In genomic region chr19:7742991-7743390, GRCh38 we compare ENCODE assay signal across 16 cellular contexts. TPM values are rescaled to one million over a fixed set of nuclear protein-coding genes. Genes with fewer than 3 reads are reported as not detected.
A peak's percentile ranks its signal among the peaks of the same experiment; 100 is the strongest.
DNase-seq lines count a peak whose midpoint lies in the region; ATAC-seq, FAIRE-seq and TF ChIP-seq lines count a peak whose summit lies in the region.
"Had no signal": no experiment of that assay in that cellular context is flagged by ENCODE, and none has a peak within 500 bp of the region (broad histone marks: within the 10 kb centered on the region; RNA-seq: fewer than 3 reads in every experiment).

No MANE protein-coding gene starts in this region.

- dilution Hi-C loops in mammary epithelial cell (cut with HindIII; ENCODE audit: low sequenced_read_pairs): no loop called here

- H3K36me3 ChIP-seq in mammary epithelial cell (ENCODE audit: insufficient read depth, low read length): no peaks in the 10 kb centered on the region
- H3K36me3 ChIP-seq: BE2C had no signal

- H3K27ac ChIP-seq in mammary epithelial cell (ENCODE audit: insufficient read depth, low read depth, low read length): no peak overlapping the region
- H3K27ac ChIP-seq: KMS-11, PC-9 had no signal

- ATAC-seq in T-helper 17 cell (no peak), HG02884 (IDR thresholded peaks at IDR 0.05; ENCODE audit: unreplicated experiment) (no peak)

- H3K4me3 Mint-ChIP-seq in T-helper 17 cell: no peak overlapping the region
- H3K4me3 Mint-ChIP-seq: CD8-positive, alpha-beta memory T cell had no signal

- H4K20me1 ChIP-seq in mammary epithelial cell (ENCODE audit: insufficient read depth, low read length): no peaks in the 10 kb centered on the region

- in situ Hi-C loops in mammary epithelial cell (cut with MboI; ENCODE audit: low sequenced_read_pairs in 2 of 2): no loop called here

- H3K79me2 ChIP-seq in mammary epithelial cell (ENCODE audit: insufficient read depth, low read length): no peaks in the 10 kb centered on the region

- CTCF ChIA-PET in mammary epithelial cell (lab: Charles Lee; ENCODE audit: low non-redundant PET): no interaction called here

- H3K4me1 ChIP-seq in mammary epithelial cell (ENCODE audit: insufficient read depth, low read length): no peaks in the 10 kb centered on the region
- H3K4me1 ChIP-seq: BE2C had no signal

- intact Hi-C loops in mammary epithelial cell (cut with micrococcal nuclease): no loop called here

- no peak overlapping the region for H2AFZ ChIP-seq in mammary epithelial cell (ENCODE audit: low read depth, low read length)
- H2AFZ ChIP-seq: PC-9 had no signal

- DNase-seq in GM12891 (ENCODE audit: insufficient read length, low spot score) (no peak), T-helper 17 cell (no peak), mesenteric fat pad (ENCODE audit: low spot score) (peak; percentile 45), superior temporal gyrus (ENCODE audit: extremely low spot score) (peak; percentile 12), mammary epithelial cell (no peak), NOMO-1 treated with dmso at 0.1 percent for 144 hours (lab: John Stamatoyannopoulos, UW; ENCODE audit: unreplicated experiment) (no peak)
- DNase-seq: BE2C; CD8-positive, alpha-beta memory T cell; H7; NCI-H1092 treated with DMSO at 0.1 percent for 48 hours; NCI-H1694 treated with DMSO at 0.1 percent for 48 hours; NCI-H2107 had no signal

- no peak overlapping the region for H3K9ac ChIP-seq in mammary epithelial cell (ENCODE audit: insufficient read depth, low read length)
- H3K9ac ChIP-seq: KMS-11 had no signal

- WGBS in mammary epithelial cell (ENCODE audit: low coverage, missing lambda C conversion rate): 45% methylated on average over 9 of the region's 11 CpGs

- peaks cover 59% of the 10 kb centered on the region for H3K27me3 Mint-ChIP-seq in T-helper 17 cell

- peak overlapping the region; percentile 11 for H3K27ac Mint-ChIP-seq in T-helper 17 cell

- BruUV-seq in mammary epithelial cell (replicated peaks; lab: Mats Ljungman, UMichigan): no TSS peak

- H3K36me3 Mint-ChIP-seq in T-helper 17 cell (ENCODE audit: low read depth): peaks cover 4% of the 10 kb centered on the region

- peak; percentile 81 for FAIRE-seq in GM12891 (lab: Jason Lieb, UNC)

- H3K27me3 ChIP-seq in mammary epithelial cell (ENCODE audit: insufficient read depth, low read length): no peaks in the 10 kb centered on the region
- H3K27me3 ChIP-seq: BE2C had no signal

- H3K9me3 ChIP-seq in T-helper 17 cell (ENCODE audit: control insufficient read depth, low read length, poor library complexity, severe bottlenecking) (no peaks in the 10 kb centered on the region), mammary epithelial cell (replicated peaks; ENCODE audit: insufficient read depth, low read length) (no peaks in the 10 kb centered on the region)
- H3K9me3 ChIP-seq: BE2C had no signal

- TF ChIP-seq CTCF in mammary epithelial cell (conservative IDR thresholded peaks at IDR 0.05 in 1 of 2, IDR thresholded peaks at IDR 0.05 in 1 of 2; ENCODE audit: extremely low read depth in 1 of 2, insufficient read depth in 1 of 2, low read depth in 1 of 2, low read length in 2 of 2): no peak

- H3K4me3 ChIP-seq in mammary epithelial cell (replicated peaks in 1 of 3; ENCODE audit: insufficient read depth in 1 of 3, low read depth in 2 of 3, low read length in 3 of 3): no peak overlapping the region
- H3K4me3 ChIP-seq: PC-9 had no signal

- peaks cover 7% of the 10 kb centered on the region for H3K4me1 Mint-ChIP-seq in T-helper 17 cell
- H3K4me1 Mint-ChIP-seq: CD8-positive, alpha-beta memory T cell had no signal

- no peak for TF ChIP-seq POLR2A in GM12891 (IDR thresholded peaks at IDR 0.05; ENCODE audit: low read depth, low read length)

- H3K4me2 ChIP-seq in mammary epithelial cell (ENCODE audit: insufficient read depth, low read depth, low read length): no peak overlapping the region
- H3K4me2 ChIP-seq: KMS-11, PC-9 had no signal

TF ChIP-seq in GM12891, 5 proteins besides CTCF, POLR2A, EP300 and RAD21:
- TF ChIP-seq POU2F2 (IDR thresholded peaks at IDR 0.05; ENCODE audit: low read depth, low read length) (no peak), PAX5 (IDR thresholded peaks at IDR 0.05; ENCODE audit: insufficient read depth, low read length, severe bottlenecking) (no peak), SPI1 (IDR thresholded peaks at IDR 0.05; ENCODE audit: low read depth, low read length) (no peak), TAF1 (IDR thresholded peaks at IDR 0.05; ENCODE audit: low read depth, low read length) (no peak), POLR2AphosphoS5 (IDR thresholded peaks at IDR 0.05; ENCODE audit: low read depth, low read length) (no peak)

RNA-seq across cellular contexts. Expression of gene CD209, which starts 4.3 kb away (rescaled TPM):
- 0.13 TPM for polyA plus RNA-seq in GM12891 (2012; ENCODE audit: low read depth, missing spikeins)
- not detected for total RNA-seq in T-helper 17 cell
- total RNA-seq in mesenteric fat pad: 63.5 TPM
- total RNA-seq in mammary epithelial cell: not detected
- polyA plus RNA-seq in mammary epithelial cell: not detected
- polyA minus RNA-seq in mammary epithelial cell: not detected
- total RNA-seq: H7, MCF 10A, PC-9 had no signal
- polyA plus RNA-seq: CD8-positive, alpha-beta memory T cell had no signal

RNA-seq across cellular contexts. Expression of gene CLEC4G, which starts 11.1 kb away (rescaled TPM):
- 2.7 TPM for polyA plus RNA-seq in GM12891 (2012; ENCODE audit: low read depth, missing spikeins)
- not detected for total RNA-seq in T-helper 17 cell
- 10.1 TPM for total RNA-seq in mesenteric fat pad
- not detected for total RNA-seq in mammary epithelial cell
- polyA plus RNA-seq in mammary epithelial cell: not detected
- not detected for polyA minus RNA-seq in mammary epithelial cell
- total RNA-seq: CD8-positive, alpha-beta memory T cell; H7; MCF 10A; PC-9 had no signal
- polyA plus RNA-seq: CD8-positive, alpha-beta memory T cell had no signal

RNA-seq across cellular contexts. Expression of gene CLEC4M, which starts 20.1 kb away (rescaled TPM):
- 0.18 TPM for polyA plus RNA-seq in GM12891 (2012; ENCODE audit: low read depth, missing spikeins)
- total RNA-seq in T-helper 17 cell (under 1 TPM in 1 of 2 donors, not detected in 1; 0.17 TPM), mesenteric fat pad (not detected), mammary epithelial cell (not detected)
- polyA plus RNA-seq in mammary epithelial cell: not detected
- polyA minus RNA-seq in mammary epithelial cell: not detected
- total RNA-seq: CD8-positive, alpha-beta memory T cell; H7; MCF 10A; PC-9 had no signal
- polyA plus RNA-seq: CD8-positive, alpha-beta memory T cell had no signal

RNA-seq across cellular contexts. Expression of gene FCER2, which starts 41.1 kb away (rescaled TPM):
- polyA plus RNA-seq in GM12891 (2012; ENCODE audit: low read depth, missing spikeins): 641 TPM
- 1 to 10 TPM in 1 of 2 donors, not detected in 1; 7.0 TPM for total RNA-seq in T-helper 17 cell
- 0.67 TPM for total RNA-seq in mesenteric fat pad
- not detected for total RNA-seq in mammary epithelial cell
- polyA plus RNA-seq in mammary epithelial cell: not detected
- polyA minus RNA-seq in mammary epithelial cell: not detected
- total RNA-seq: H7, MCF 10A, PC-9 had no signal
- polyA plus RNA-seq: CD8-positive, alpha-beta memory T cell had no signal

Comparison
In these comparisons a context has a peak if more than half of its experiments do, and no peak if none do; other contexts are left out.
1. DNase-seq: peak in mesenteric fat pad (single experiment) and superior temporal gyrus (single experiment); none in GM12891 (single experiment), T-helper 17 cell (0 of 3), mammary epithelial cell (single experiment) and NOMO-1 treated with dmso at 0.1 percent for 144 hours (single experiment).
2. RNA of gene CD209, which starts 4.3 kb away (total RNA-seq): 63.5 TPM in mesenteric fat pad (single experiment); not detected in T-helper 17 cell and not detected in mammary epithelial cell; every median in the first group is over 10 times any median in the second.
3. RNA of gene CLEC4G, which starts 11.1 kb away (total RNA-seq): 10.1 TPM in mesenteric fat pad (single experiment); not detected in T-helper 17 cell and not detected in mammary epithelial cell; every median in the first group is over 10 times any median in the second.